ENCODE assay signal across 15 cellular contexts in the genomic region with DNA sequence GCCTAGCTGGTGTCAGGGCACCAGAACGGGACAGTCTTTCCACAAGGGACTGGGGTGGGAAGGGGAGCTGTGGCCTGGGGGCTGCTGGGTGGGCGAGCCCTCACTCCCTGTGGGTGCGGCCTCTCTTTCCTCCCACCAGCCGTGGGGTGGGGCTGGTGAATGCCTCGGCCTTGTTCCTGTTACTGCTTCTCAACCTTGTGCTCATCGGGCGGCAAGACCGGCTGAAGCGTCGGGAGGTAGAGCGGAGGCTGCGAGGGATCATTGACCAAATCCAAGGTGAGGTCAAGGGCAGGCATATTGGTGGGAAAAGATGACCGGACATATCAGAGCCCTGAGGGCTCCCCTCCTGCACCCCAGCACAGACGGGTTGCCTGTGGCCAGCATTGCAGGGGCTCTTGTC. TPM values are rescaled to one million over a fixed set of nuclear protein-coding genes. Genes with fewer than 3 reads are reported as not detected.
DNase-seq lines count a peak whose midpoint lies in the region; ATAC-seq and TF ChIP-seq lines count a peak whose summit lies in the region.
"Had no signal": no experiment of that assay in that cellular context is flagged by ENCODE, and none has a peak within 500 bp of the region (broad histone marks: within the 10 kb centered on the region; RNA-seq: fewer than 3 reads in every experiment).

No MANE protein-coding gene starts in this region.

- DNase-seq in activated CD8-positive, alpha-beta memory T cell treated with anti-CD3 and anti-CD28 coated beads, Interleukin-2, amount 10 ng/mL, durations not matched to agents 7 days and 5 days = no peak
- no peak for DNase-seq in activated CD8-positive, alpha-beta memory T cell treated with anti-CD3 and anti-CD28 coated beads, Interleukin-2, amount 50 U/mL, for 48 hours
- DNase-seq in activated T-helper 1 cell treated with anti-CD3 and anti-CD28 coated beads, Interleukin-12 subunit alpha, Interleukin-12 subunit beta, Interleukin-2, Interleukin-4 antibody, amounts not matched to agents 30 ng/mL and 10 ng/mL and 1 ng/mL, durations not matched to agents 14 hours and 24 hours and 36 hours (ENCODE audit: low spot score) = no peak
- DNase-seq in left ventricle myocardium superior = peak; percentile 30
- DNase-seq in stimulated activated naive CD8-positive, alpha-beta T cell treated with anti-CD3 and anti-CD28 coated beads, Interleukin-15, amount 100 ng/mL, for 72 hours = no peak
- no peak for DNase-seq in stimulated activated CD4-positive, alpha-beta T cell treated with anti-CD3 and anti-CD28 coated beads, Interleukin-4, amount 100 ng/mL, for 4 hours
- DNase-seq: COR-L47; effector CD8-positive, alpha-beta T cell; GOT3; NCI-H226; SHP77; T-helper 9 cell had no signal

- H3K4me3 Mint-ChIP-seq in activated CD8-positive, alpha-beta memory T cell treated with anti-CD3 and anti-CD28 coated beads, Interleukin-2, amount 10 ng/mL, durations not matched to agents 7 days and 5 days = no peak overlapping the region
- H3K4me3 Mint-ChIP-seq in activated T-helper 1 cell treated with anti-CD3 and anti-CD28 coated beads, Interleukin-12 subunit alpha, Interleukin-12 subunit beta, Interleukin-2, Interleukin-4 antibody, amounts not matched to agents 30 ng/mL and 10 ng/mL and 1 ng/mL, durations not matched to agents 14 hours and 24 hours and 36 hours = no peak overlapping the region
- H3K4me3 Mint-ChIP-seq in stimulated activated naive CD8-positive, alpha-beta T cell treated with anti-CD3 and anti-CD28 coated beads, Interleukin-15, amount 100 ng/mL, for 72 hours = peak overlapping the region; percentile 17 to 18
- H3K4me3 Mint-ChIP-seq: type B pancreatic cell had no signal

- no peaks in the 10 kb centered on the region for H3K27me3 Mint-ChIP-seq in activated CD8-positive, alpha-beta memory T cell treated with anti-CD3 and anti-CD28 coated beads, Interleukin-2, amount 10 ng/mL, durations not matched to agents 7 days and 5 days
- no peaks in the 10 kb centered on the region for H3K27me3 Mint-ChIP-seq in activated T-helper 1 cell treated with anti-CD3 and anti-CD28 coated beads, Interleukin-12 subunit alpha, Interleukin-12 subunit beta, Interleukin-2, Interleukin-4 antibody, amounts not matched to agents 30 ng/mL and 10 ng/mL and 1 ng/mL, durations not matched to agents 14 hours and 24 hours and 36 hours (ENCODE audit: insufficient read depth)
- no peaks in the 10 kb centered on the region for H3K27me3 Mint-ChIP-seq in stimulated activated naive CD8-positive, alpha-beta T cell treated with anti-CD3 and anti-CD28 coated beads, Interleukin-15, amount 100 ng/mL, for 72 hours
- H3K27me3 Mint-ChIP-seq: type B pancreatic cell had no signal

- intact Hi-C loops in activated T-helper 1 cell treated with anti-CD3 and anti-CD28 coated beads, Interleukin-12 subunit alpha, Interleukin-12 subunit beta, Interleukin-2, Interleukin-4 antibody, amounts not matched to agents 30 ng/mL and 10 ng/mL and 1 ng/mL, durations not matched to agents 14 hours and 24 hours and 36 hours (cut with micrococcal nuclease) = no loop called here
- intact Hi-C loops in left ventricle myocardium superior (cut with micrococcal nuclease) = no loop called here

- H3K4me1 Mint-ChIP-seq in activated CD8-positive, alpha-beta memory T cell treated with anti-CD3 and anti-CD28 coated beads, Interleukin-2, amount 10 ng/mL, durations not matched to agents 7 days and 5 days = peaks cover 23% of the 10 kb centered on the region
- H3K4me1 Mint-ChIP-seq in activated T-helper 1 cell treated with anti-CD3 and anti-CD28 coated beads, Interleukin-12 subunit alpha, Interleukin-12 subunit beta, Interleukin-2, Interleukin-4 antibody, amounts not matched to agents 30 ng/mL and 10 ng/mL and 1 ng/mL, durations not matched to agents 14 hours and 24 hours and 36 hours (ENCODE audit: low read depth) = peaks cover 18% of the 10 kb centered on the region
- H3K4me1 Mint-ChIP-seq in stimulated activated naive CD8-positive, alpha-beta T cell treated with anti-CD3 and anti-CD28 coated beads, Interleukin-15, amount 100 ng/mL, for 72 hours = peaks cover 31% of the 10 kb centered on the region

- CTCF ChIA-PET in activated CD8-positive, alpha-beta memory T cell treated with anti-CD3 and anti-CD28 coated beads, Interleukin-2, amount 10 ng/mL, durations not matched to agents 7 days and 5 days (lab: Charles Lee) = interaction anchor here (2.2 kb wide), 2 partner anchors 30 to 51 kb away, joined by 6 to 7 read pairs; partner anchors contain the start of gene TMEM94

- H3K36me3 Mint-ChIP-seq in activated CD8-positive, alpha-beta memory T cell treated with anti-CD3 and anti-CD28 coated beads, Interleukin-2, amount 10 ng/mL, durations not matched to agents 7 days and 5 days = peaks cover 3% of the 10 kb centered on the region
- H3K36me3 Mint-ChIP-seq in activated T-helper 1 cell treated with anti-CD3 and anti-CD28 coated beads, Interleukin-12 subunit alpha, Interleukin-12 subunit beta, Interleukin-2, Interleukin-4 antibody, amounts not matched to agents 30 ng/mL and 10 ng/mL and 1 ng/mL, durations not matched to agents 14 hours and 24 hours and 36 hours (ENCODE audit: low read depth) = peaks cover 8% of the 10 kb centered on the region
- H3K36me3 Mint-ChIP-seq: type B pancreatic cell had no signal

- no peak for TF ChIP-seq POLR2A in GM18505 (IDR thresholded peaks at IDR 0.05; ENCODE audit: borderline replicate concordance, extremely low read depth, insufficient read depth, insufficient read length)

- H3K9me3 Mint-ChIP-seq in activated CD8-positive, alpha-beta memory T cell treated with anti-CD3 and anti-CD28 coated beads, Interleukin-2, amount 10 ng/mL, durations not matched to agents 7 days and 5 days (ENCODE audit: low read depth) = no peaks in the 10 kb centered on the region
- H3K9me3 Mint-ChIP-seq in activated T-helper 1 cell treated with anti-CD3 and anti-CD28 coated beads, Interleukin-12 subunit alpha, Interleukin-12 subunit beta, Interleukin-2, Interleukin-4 antibody, amounts not matched to agents 30 ng/mL and 10 ng/mL and 1 ng/mL, durations not matched to agents 14 hours and 24 hours and 36 hours = no peaks in the 10 kb centered on the region
- no peaks in the 10 kb centered on the region for H3K9me3 Mint-ChIP-seq in stimulated activated naive CD8-positive, alpha-beta T cell treated with anti-CD3 and anti-CD28 coated beads, Interleukin-15, amount 100 ng/mL, for 72 hours
- H3K9me3 Mint-ChIP-seq: type B pancreatic cell had no signal

- H3K27ac Mint-ChIP-seq in activated CD8-positive, alpha-beta memory T cell treated with anti-CD3 and anti-CD28 coated beads, Interleukin-2, amount 10 ng/mL, durations not matched to agents 7 days and 5 days = peak overlapping the region; percentile 95
- H3K27ac Mint-ChIP-seq in activated T-helper 1 cell treated with anti-CD3 and anti-CD28 coated beads, Interleukin-12 subunit alpha, Interleukin-12 subunit beta, Interleukin-2, Interleukin-4 antibody, amounts not matched to agents 30 ng/mL and 10 ng/mL and 1 ng/mL, durations not matched to agents 14 hours and 24 hours and 36 hours = peak overlapping the region; percentile 65
- peak overlapping the region in 1 of 2 donors; percentile 77 for H3K27ac Mint-ChIP-seq in stimulated activated naive CD8-positive, alpha-beta T cell treated with anti-CD3 and anti-CD28 coated beads, Interleukin-15, amount 100 ng/mL, for 72 hours
- H3K27ac Mint-ChIP-seq: type B pancreatic cell had no signal

- ATAC-seq in activated CD8-positive, alpha-beta memory T cell treated with anti-CD3 and anti-CD28 coated beads, Interleukin-2, amount 10 ng/mL, durations not matched to agents 7 days and 5 days = no peak
- ATAC-seq in left ventricle myocardium superior (no peak), HG03442 (IDR thresholded peaks at IDR 0.05; ENCODE audit: unreplicated experiment) (no peak), GM18505 (IDR thresholded peaks at IDR 0.05; ENCODE audit: unreplicated experiment) (no peak)
- ATAC-seq in stimulated activated naive CD8-positive, alpha-beta T cell treated with anti-CD3 and anti-CD28 coated beads, Interleukin-15, amount 100 ng/mL, for 72 hours = no peak

RNA-seq across cellular contexts. Expression of gene CASKIN2, which starts 29.2 kb away (rescaled TPM):
- 1 to 10 TPM; 2.3 to 4.5 TPM for total RNA-seq in activated CD8-positive, alpha-beta memory T cell treated with anti-CD3 and anti-CD28 coated beads, Interleukin-2, amount 10 ng/mL, durations not matched to agents 7 days and 5 days
- total RNA-seq in activated T-helper 1 cell treated with anti-CD3 and anti-CD28 coated beads, Interleukin-12 subunit alpha, Interleukin-12 subunit beta, Interleukin-2, Interleukin-4 antibody, amounts not matched to agents 30 ng/mL and 10 ng/mL and 1 ng/mL, durations not matched to agents 14 hours and 24 hours and 36 hours = 0.88 and 2.0 TPM in 2 replicates
- 36.6 TPM for total RNA-seq in left ventricle myocardium superior

RNA-seq across cellular contexts. Expression of gene TMEM94, which starts 29.7 kb away (rescaled TPM):
- 100 to 1,000 TPM in 1 of 2 experiments, 10 to 100 TPM in 1; 83.7 to 106 TPM for total RNA-seq in activated CD8-positive, alpha-beta memory T cell treated with anti-CD3 and anti-CD28 coated beads, Interleukin-2, amount 10 ng/mL, durations not matched to agents 7 days and 5 days
- total RNA-seq in activated T-helper 1 cell treated with anti-CD3 and anti-CD28 coated beads, Interleukin-12 subunit alpha, Interleukin-12 subunit beta, Interleukin-2, Interleukin-4 antibody, amounts not matched to agents 30 ng/mL and 10 ng/mL and 1 ng/mL, durations not matched to agents 14 hours and 24 hours and 36 hours = 67.0 and 70.4 TPM in 2 replicates
- 56.8 TPM for total RNA-seq in left ventricle myocardium superior

RNA-seq across cellular contexts. Expression of gene TSEN54, which starts 30.2 kb away (rescaled TPM):
- total RNA-seq in activated CD8-positive, alpha-beta memory T cell treated with anti-CD3 and anti-CD28 coated beads, Interleukin-2, amount 10 ng/mL, durations not matched to agents 7 days and 5 days = 10 to 100 TPM; 92.0 to 97.7 TPM
- total RNA-seq in activated T-helper 1 cell treated with anti-CD3 and anti-CD28 coated beads, Interleukin-12 subunit alpha, Interleukin-12 subunit beta, Interleukin-2, Interleukin-4 antibody, amounts not matched to agents 30 ng/mL and 10 ng/mL and 1 ng/mL, durations not matched to agents 14 hours and 24 hours and 36 hours = 65.9 and 72.6 TPM in 2 replicates
- 8.3 TPM for total RNA-seq in left ventricle myocardium superior

RNA-seq across cellular contexts. Expression of gene LLGL2, which starts 39.3 kb away (rescaled TPM):
- 10 to 100 TPM; 15.7 to 30.5 TPM for total RNA-seq in activated CD8-positive, alpha-beta memory T cell treated with anti-CD3 and anti-CD28 coated beads, Interleukin-2, amount 10 ng/mL, durations not matched to agents 7 days and 5 days
- 7.1 and 8.2 TPM in 2 replicates for total RNA-seq in activated T-helper 1 cell treated with anti-CD3 and anti-CD28 coated beads, Interleukin-12 subunit alpha, Interleukin-12 subunit beta, Interleukin-2, Interleukin-4 antibody, amounts not matched to agents 30 ng/mL and 10 ng/mL and 1 ng/mL, durations not matched to agents 14 hours and 24 hours and 36 hours
- total RNA-seq in left ventricle myocardium superior = 5.1 TPM

Comparison
In these comparisons a context has a peak if more than half of its experiments do, and no peak if none do; other contexts are left out.
1. H3K4me3 Mint-ChIP-seq: peak in stimulated activated naive CD8-positive, alpha-beta T cell treated with anti-CD3 and anti-CD28 coated beads, Interleukin-15, amount 100 ng/mL, for 72 hours (2 of 2); none in activated CD8-positive, alpha-beta memory T cell treated with anti-CD3 and anti-CD28 coated beads, Interleukin-2, amount 10 ng/mL, durations not matched to agents 7 days and 5 days (single experiment) and activated T-helper 1 cell treated with anti-CD3 and anti-CD28 coated beads, Interleukin-12 subunit alpha, Interleukin-12 subunit beta, Interleukin-2, Interleukin-4 antibody, amounts not matched to agents 30 ng/mL and 10 ng/mL and 1 ng/mL, durations not matched to agents 14 hours and 24 hours and 36 hours (single experiment).